ENCODE assay signal across 8 cellular contexts in genomic region chr10:72334196-72334831, GRCh38. TPM values are rescaled to one million over a fixed set of nuclear protein-coding genes. Genes with fewer than 3 reads are reported as not detected.
DNase-seq lines count a peak whose midpoint lies in the region; ATAC-seq and TF ChIP-seq lines count a peak whose summit lies in the region.

No MANE protein-coding gene starts in this region.

- H3K4me1 Mint-ChIP-seq in stimulated activated naive CD8-positive, alpha-beta T cell treated with anti-CD3 and anti-CD28 coated beads, Interleukin-15, amount 100 ng/mL, for 72 hours = peaks cover 82% of the 10 kb centered on the region

- peak overlapping the region; percentile 67 to 83 for H3K4me3 Mint-ChIP-seq in stimulated activated naive CD8-positive, alpha-beta T cell treated with anti-CD3 and anti-CD28 coated beads, Interleukin-15, amount 100 ng/mL, for 72 hours

- H3K9me3 Mint-ChIP-seq in stimulated activated naive CD8-positive, alpha-beta T cell treated with anti-CD3 and anti-CD28 coated beads, Interleukin-15, amount 100 ng/mL, for 72 hours = no peaks in the 10 kb centered on the region

- no peak for TF ChIP-seq CTCF in GM20000 (IDR thresholded peaks at IDR 0.05; ENCODE audit: extremely low read depth, missing control alignments)

- DNase-seq in NCI-H187 (lab: John Stamatoyannopoulos, UW) (peak; percentile 46 to 52), left kidney (ENCODE audit: low read depth, low spot score) (peak; percentile 96), pons (ENCODE audit: low spot score) (no peak), mesenteric fat pad (ENCODE audit: low spot score) (no peak), GM20000 (ENCODE audit: low spot score) (no peak)
- DNase-seq in stimulated activated naive CD8-positive, alpha-beta T cell treated with anti-CD3 and anti-CD28 coated beads, Interleukin-15, amount 100 ng/mL, for 72 hours = peak; percentile 30 to 52

- H3K27me3 Mint-ChIP-seq in stimulated activated naive CD8-positive, alpha-beta T cell treated with anti-CD3 and anti-CD28 coated beads, Interleukin-15, amount 100 ng/mL, for 72 hours = no peaks in the 10 kb centered on the region

- H3K27ac ChIP-seq in angular gyrus (ENCODE audit: low read depth, low read length) = peak overlapping the region; percentile 95

- ATAC-seq in GM21515 (IDR thresholded peaks at IDR 0.05; ENCODE audit: unreplicated experiment) = peak; percentile 12
- ATAC-seq in stimulated activated naive CD8-positive, alpha-beta T cell treated with anti-CD3 and anti-CD28 coated beads, Interleukin-15, amount 100 ng/mL, for 72 hours = no peak

- peak overlapping the region; percentile 88 to 89 for H3K27ac Mint-ChIP-seq in stimulated activated naive CD8-positive, alpha-beta T cell treated with anti-CD3 and anti-CD28 coated beads, Interleukin-15, amount 100 ng/mL, for 72 hours

RNA-seq across cellular contexts. Expression of gene DNAJB12, which starts 20.4 kb away (rescaled TPM):
- total RNA-seq in mesenteric fat pad = 37.7 TPM

Comparison
In these comparisons a context has a peak if more than half of its experiments do, and no peak if none do; other contexts are left out.
1. DNase-seq: peak in NCI-H187 (2 of 2), left kidney (single experiment) and stimulated activated naive CD8-positive, alpha-beta T cell treated with anti-CD3 and anti-CD28 coated beads, Interleukin-15, amount 100 ng/mL, for 72 hours (2 of 2); none in pons (single experiment), mesenteric fat pad (single experiment) and GM20000 (single experiment).